ENCODE assay signal across 1 cellular context in genomic region chr3:142027713-142028112, GRCh38.
TF ChIP-seq lines count a peak whose summit lies in the region.

No MANE protein-coding gene starts in this region.

TF ChIP-seq in GM23338, 12 proteins besides CTCF, POLR2A, EP300 and RAD21 (continued from another document):
- TF ChIP-seq, protein P1, sequence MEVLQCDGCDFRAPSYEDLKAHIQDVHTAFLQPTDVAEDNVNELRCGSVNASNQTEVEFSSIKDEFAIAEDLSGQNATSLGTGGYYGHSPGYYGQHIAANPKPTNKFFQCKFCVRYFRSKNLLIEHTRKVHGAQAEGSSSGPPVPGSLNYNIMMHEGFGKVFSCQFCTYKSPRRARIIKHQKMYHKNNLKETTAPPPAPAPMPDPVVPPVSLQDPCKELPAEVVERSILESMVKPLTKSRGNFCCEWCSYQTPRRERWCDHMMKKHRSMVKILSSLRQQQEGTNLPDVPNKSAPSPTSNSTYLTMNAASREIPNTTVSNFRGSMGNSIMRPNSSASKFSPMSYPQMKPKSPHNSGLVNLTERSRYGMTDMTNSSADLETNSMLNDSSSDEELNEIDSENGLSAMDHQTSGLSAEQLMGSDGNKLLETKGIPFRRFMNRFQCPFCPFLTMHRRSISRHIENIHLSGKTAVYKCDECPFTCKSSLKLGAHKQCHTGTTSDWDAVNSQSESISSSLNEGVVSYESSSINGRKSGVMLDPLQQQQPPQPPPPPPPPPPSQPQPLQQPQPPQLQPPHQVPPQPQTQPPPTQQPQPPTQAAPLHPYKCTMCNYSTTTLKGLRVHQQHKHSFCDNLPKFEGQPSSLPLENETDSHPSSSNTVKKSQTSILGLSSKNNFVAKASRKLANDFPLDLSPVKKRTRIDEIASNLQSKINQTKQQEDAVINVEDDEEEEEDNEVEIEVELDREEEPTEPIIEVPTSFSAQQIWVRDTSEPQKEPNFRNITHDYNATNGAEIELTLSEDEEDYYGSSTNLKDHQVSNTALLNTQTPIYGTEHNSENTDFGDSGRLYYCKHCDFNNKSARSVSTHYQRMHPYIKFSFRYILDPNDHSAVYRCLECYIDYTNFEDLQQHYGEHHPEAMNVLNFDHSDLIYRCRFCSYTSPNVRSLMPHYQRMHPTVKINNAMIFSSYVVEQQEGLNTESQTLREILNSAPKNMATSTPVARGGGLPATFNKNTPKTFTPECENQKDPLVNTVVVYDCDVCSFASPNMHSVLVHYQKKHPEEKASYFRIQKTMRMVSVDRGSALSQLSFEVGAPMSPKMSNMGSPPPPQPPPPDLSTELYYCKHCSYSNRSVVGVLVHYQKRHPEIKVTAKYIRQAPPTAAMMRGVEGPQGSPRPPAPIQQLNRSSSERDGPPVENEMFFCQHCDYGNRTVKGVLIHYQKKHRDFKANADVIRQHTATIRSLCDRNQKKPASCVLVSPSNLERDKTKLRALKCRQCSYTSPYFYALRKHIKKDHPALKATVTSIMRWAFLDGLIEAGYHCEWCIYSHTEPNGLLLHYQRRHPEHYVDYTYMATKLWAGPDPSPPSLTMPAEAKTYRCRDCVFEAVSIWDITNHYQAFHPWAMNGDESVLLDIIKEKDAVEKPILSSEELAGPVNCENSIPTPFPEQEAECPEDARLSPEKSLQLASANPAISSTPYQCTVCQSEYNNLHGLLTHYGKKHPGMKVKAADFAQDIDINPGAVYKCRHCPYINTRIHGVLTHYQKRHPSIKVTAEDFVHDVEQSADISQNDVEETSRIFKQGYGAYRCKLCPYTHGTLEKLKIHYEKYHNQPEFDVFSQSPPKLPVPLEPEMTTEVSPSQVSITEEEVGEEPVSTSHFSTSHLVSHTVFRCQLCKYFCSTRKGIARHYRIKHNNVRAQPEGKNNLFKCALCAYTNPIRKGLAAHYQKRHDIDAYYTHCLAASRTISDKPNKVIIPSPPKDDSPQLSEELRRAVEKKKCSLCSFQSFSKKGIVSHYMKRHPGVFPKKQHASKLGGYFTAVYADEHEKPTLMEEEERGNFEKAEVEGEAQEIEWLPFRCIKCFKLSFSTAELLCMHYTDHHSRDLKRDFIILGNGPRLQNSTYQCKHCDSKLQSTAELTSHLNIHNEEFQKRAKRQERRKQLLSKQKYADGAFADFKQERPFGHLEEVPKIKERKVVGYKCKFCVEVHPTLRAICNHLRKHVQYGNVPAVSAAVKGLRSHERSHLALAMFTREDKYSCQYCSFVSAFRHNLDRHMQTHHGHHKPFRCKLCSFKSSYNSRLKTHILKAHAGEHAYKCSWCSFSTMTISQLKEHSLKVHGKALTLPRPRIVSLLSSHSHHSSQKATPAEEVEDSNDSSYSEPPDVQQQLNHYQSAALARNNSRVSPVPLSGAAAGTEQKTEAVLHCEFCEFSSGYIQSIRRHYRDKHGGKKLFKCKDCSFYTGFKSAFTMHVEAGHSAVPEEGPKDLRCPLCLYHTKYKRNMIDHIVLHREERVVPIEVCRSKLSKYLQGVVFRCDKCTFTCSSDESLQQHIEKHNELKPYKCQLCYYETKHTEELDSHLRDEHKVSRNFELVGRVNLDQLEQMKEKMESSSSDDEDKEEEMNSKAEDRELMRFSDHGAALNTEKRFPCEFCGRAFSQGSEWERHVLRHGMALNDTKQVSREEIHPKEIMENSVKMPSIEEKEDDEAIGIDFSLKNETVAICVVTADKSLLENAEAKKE (CRISPR knock-in tag; IDR thresholded peaks at IDR 0.05) = no peak
- TF ChIP-seq CREB1 (CRISPR knock-in tag; IDR thresholded peaks at IDR 0.05; ENCODE audit: low read depth) (no peak), EZH2phosphoT487 (IDR thresholded peaks at IDR 0.05; ENCODE audit: unreplicated experiment) (no peak), STAT1 (IDR thresholded peaks at IDR 0.05; ENCODE audit: unreplicated experiment) (no peak)
- TF ChIP-seq, protein P2, sequence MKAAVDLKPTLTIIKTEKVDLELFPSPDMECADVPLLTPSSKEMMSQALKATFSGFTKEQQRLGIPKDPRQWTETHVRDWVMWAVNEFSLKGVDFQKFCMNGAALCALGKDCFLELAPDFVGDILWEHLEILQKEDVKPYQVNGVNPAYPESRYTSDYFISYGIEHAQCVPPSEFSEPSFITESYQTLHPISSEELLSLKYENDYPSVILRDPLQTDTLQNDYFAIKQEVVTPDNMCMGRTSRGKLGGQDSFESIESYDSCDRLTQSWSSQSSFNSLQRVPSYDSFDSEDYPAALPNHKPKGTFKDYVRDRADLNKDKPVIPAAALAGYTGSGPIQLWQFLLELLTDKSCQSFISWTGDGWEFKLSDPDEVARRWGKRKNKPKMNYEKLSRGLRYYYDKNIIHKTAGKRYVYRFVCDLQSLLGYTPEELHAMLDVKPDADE (IDR thresholded peaks at IDR 0.05) = no peak
